In genomic region chr12:12903642-12904609, GRCh38 we compare ENCODE assay signal across 22 cellular contexts. TPM values are rescaled to one million over a fixed set of nuclear protein-coding genes. Genes with fewer than 3 reads are reported as not detected.
DNase-seq lines count a peak whose midpoint lies in the region; ATAC-seq, FAIRE-seq and TF ChIP-seq lines count a peak whose summit lies in the region.
"Had no signal": no experiment of that assay in that cellular context is flagged by ENCODE, and none has a peak within 500 bp of the region (broad histone marks: within the 10 kb centered on the region; RNA-seq: fewer than 3 reads in every experiment).

No MANE protein-coding gene starts in this region.

- DNase-seq in LoVo (ENCODE audit: low spot score) (peak; percentile 96), bronchial epithelial cell (ENCODE audit: low read depth) (peak; percentile 81), lower lobe of right lung (peak; percentile 35), upper lobe of right lung (no peak), NCI-H2107 (lab: John Stamatoyannopoulos, UW) (no peak), H7 (no peak), GM12892 (ENCODE audit: insufficient read length) (no peak)
- DNase-seq: activated CD4-positive, CD25-positive, alpha-beta regulatory T cell; activated CD8-positive, alpha-beta memory T cell treated with anti-CD3 and anti-CD28 coated beads, Interleukin-2, amount 50 U/mL, for 4 hours; activated naive CD4-positive, alpha-beta T cell treated with anti-CD3 and anti-CD28 coated beads for 36 hours; brain microvascular endothelial cell; CD8-positive, alpha-beta memory T cell; effector memory CD4-positive, alpha-beta T cell; foreskin fibroblast; KG1; NCI-H1694; NCI-H510A; stimulated activated naive CD8-positive, alpha-beta T cell treated with anti-CD3 and anti-CD28 coated beads, Interleukin-15, amount 100 ng/mL, for 72 hours; T-cell had no signal

- H3K27me3 ChIP-seq in bronchial epithelial cell (ENCODE audit: control insufficient read depth, insufficient read depth, low read length) (no peaks in the 10 kb centered on the region), lower lobe of right lung (ENCODE audit: low read depth) (no peaks in the 10 kb centered on the region), upper lobe of right lung (no peaks in the 10 kb centered on the region), H7 (ENCODE audit: control insufficient read depth, insufficient read depth, low read length) (no peaks in the 10 kb centered on the region)
- H3K27me3 ChIP-seq: brain microvascular endothelial cell had no signal

- no peak for FAIRE-seq in bronchial epithelial cell (lab: Jason Lieb, UNC)
- FAIRE-seq in GM12892 (lab: Jason Lieb, UNC): no peak

- no peak for TF ChIP-seq POLR2A in GM12892 (IDR thresholded peaks at IDR 0.05; ENCODE audit: low read depth, low read length)

- H3K36me3 ChIP-seq in bronchial epithelial cell (ENCODE audit: control insufficient read depth, insufficient read depth, low read length) (peaks cover 9% of the 10 kb centered on the region), lower lobe of right lung (peaks cover 2% of the 10 kb centered on the region), upper lobe of right lung (no peaks in the 10 kb centered on the region), H7 (replicated peaks; ENCODE audit: control insufficient read depth, insufficient read depth, low read length) (no peaks in the 10 kb centered on the region)

- H3K27ac ChIP-seq in lower lobe of right lung: peak overlapping the region; percentile 53
- H3K27ac ChIP-seq in upper lobe of right lung: peak overlapping the region; percentile 30
- H3K27ac ChIP-seq: brain microvascular endothelial cell, skin epidermis had no signal

- no peaks in the 10 kb centered on the region for H3K9me3 ChIP-seq in lower lobe of right lung
- no peaks in the 10 kb centered on the region for H3K9me3 ChIP-seq in upper lobe of right lung

- H3K4me3 ChIP-seq in bronchial epithelial cell (ENCODE audit: low read depth, low read length) (no peak overlapping the region), lower lobe of right lung (peak overlapping the region; percentile 2), upper lobe of right lung (no peak overlapping the region), H7 (ENCODE audit: insufficient read depth, low read depth, low read length) (no peak overlapping the region)
- H3K4me3 ChIP-seq: skin epidermis had no signal

- intact Hi-C loops in lower lobe of right lung (cut with DNase I) (no loop called here), upper lobe of right lung (cut with DNase I) (no loop called here)

- H3K4me1 ChIP-seq in lower lobe of right lung (peaks cover 43% of the 10 kb centered on the region), upper lobe of right lung (peaks cover 21% of the 10 kb centered on the region)

- TF ChIP-seq CTCF in bronchial epithelial cell (IDR thresholded peaks at IDR 0.05; ENCODE audit: insufficient read depth, low read length, severe bottlenecking): no peak
- no peak for TF ChIP-seq CTCF in lower lobe of right lung (IDR thresholded peaks at IDR 0.05)
- TF ChIP-seq CTCF in upper lobe of right lung (IDR thresholded peaks at IDR 0.05): no peak

- peak in 1 of 2 donors; percentile 19 for ATAC-seq in lower lobe of right lung
- ATAC-seq in upper lobe of right lung: peak; percentile 17
- ATAC-seq: stimulated activated naive CD8-positive, alpha-beta T cell treated with anti-CD3 and anti-CD28 coated beads, Interleukin-15, amount 100 ng/mL, for 72 hours; T-cell had no signal

RNA-seq across cellular contexts. Expression of gene GPRC5A, which starts 12.6 kb away (rescaled TPM):
- total RNA-seq in bronchial epithelial cell (16.1 and 19.3 TPM in 2 replicates), lower lobe of right lung (482 TPM), upper lobe of right lung (886 TPM)
- total RNA-seq in H7 (2014; rRNA removed; shearing (Covaris generic)): 0.07 TPM in 1 of 2 replicates, not detected in the other
- not detected for polyA plus RNA-seq in GM12892 (2012; ENCODE audit: missing spikeins)
- total RNA-seq: CD8-positive, alpha-beta memory T cell had no signal
- polyA plus RNA-seq: CD8-positive, alpha-beta memory T cell had no signal

RNA-seq across cellular contexts. Expression of gene GPRC5D, which starts 48.0 kb away (rescaled TPM):
- total RNA-seq in bronchial epithelial cell (0.77 TPM in 1 of 2 replicates, not detected in the other), lower lobe of right lung (not detected), upper lobe of right lung (not detected)
- 0.31 TPM in 1 of 2 replicates, not detected in the other for total RNA-seq in H7 (2014; rRNA removed; shearing (Covaris generic))
- not detected for polyA plus RNA-seq in GM12892 (2012; ENCODE audit: missing spikeins)
- total RNA-seq: activated naive CD4-positive, alpha-beta T cell treated with anti-CD3 and anti-CD28 coated beads for 36 hours; CD8-positive, alpha-beta memory T cell; H4; omental fat pad; T-cell had no signal

Comparison
In these comparisons a context has a peak if more than half of its experiments do, and no peak if none do; other contexts are left out.
1. DNase-seq: peak in LoVo (single experiment), bronchial epithelial cell (single experiment) and lower lobe of right lung (single experiment); none in upper lobe of right lung (single experiment), NCI-H2107 (single experiment), H7 (single experiment) and GM12892 (single experiment).
2. RNA of gene GPRC5A, which starts 12.6 kb away (total RNA-seq): 886 TPM in upper lobe of right lung (single experiment) and 482 TPM in lower lobe of right lung (single experiment); 16.1 to 19.3 TPM in bronchial epithelial cell and 0.07 TPM in H7; every median in the first group is over 10 times any median in the second.